ENCODE assay signal across 9 cellular contexts in the genomic region with DNA sequence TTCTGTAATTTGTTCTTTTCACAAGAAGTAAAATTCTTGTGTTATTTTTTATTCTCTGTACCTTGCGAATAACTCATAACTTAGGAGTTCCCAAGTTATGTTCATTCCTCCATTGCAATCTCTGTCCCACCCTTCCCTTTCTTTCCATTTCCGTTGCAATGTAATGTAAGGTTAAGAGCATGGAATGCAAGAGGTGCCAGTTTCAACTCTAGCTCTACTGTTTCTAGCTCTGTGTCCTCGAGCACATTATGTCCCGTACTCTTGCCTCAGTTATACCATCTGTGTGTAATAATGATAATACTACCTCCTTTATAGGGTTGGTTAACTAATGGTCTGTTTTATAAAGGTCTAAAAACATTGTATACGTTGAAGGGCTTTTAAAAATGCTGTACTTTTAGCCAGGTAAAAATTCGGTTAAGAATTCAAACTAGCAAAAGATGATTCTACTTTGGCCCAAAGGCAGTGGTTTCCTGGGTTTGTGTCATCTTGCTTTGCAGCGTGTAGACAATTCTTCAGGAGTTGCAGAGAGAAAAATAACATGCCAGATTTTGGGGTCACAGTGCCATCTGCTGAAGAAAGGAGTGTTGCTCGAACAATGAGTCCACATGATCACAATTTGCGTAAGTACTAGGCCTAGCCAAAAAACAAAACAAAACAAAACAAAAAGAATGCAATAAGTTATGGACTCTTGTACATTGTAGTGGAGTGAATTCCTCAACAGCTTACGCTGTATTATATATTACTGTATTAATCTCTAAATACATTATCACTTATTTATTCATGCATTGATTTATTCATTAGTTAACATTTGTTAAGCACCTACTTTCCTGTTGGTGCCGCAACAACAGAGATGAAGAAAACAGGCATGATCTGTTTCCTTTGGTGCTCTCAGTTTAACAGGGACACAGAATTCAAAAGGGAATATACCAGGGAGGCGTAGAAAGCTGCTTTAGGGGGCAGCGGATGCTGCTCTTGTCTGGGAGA. TPM values are rescaled to one million over a fixed set of nuclear protein-coding genes. Genes with fewer than 3 reads are reported as not detected.
DNase-seq lines count a peak whose midpoint lies in the region; ATAC-seq, FAIRE-seq and TF ChIP-seq lines count a peak whose summit lies in the region.
"Had no signal": no experiment of that assay in that cellular context is flagged by ENCODE, and none has a peak within 500 bp of the region (broad histone marks: within the 10 kb centered on the region; RNA-seq: fewer than 3 reads in every experiment).

No MANE protein-coding gene starts in this region.

- H3K9me3 ChIP-seq in A549 (no peaks in the 10 kb centered on the region), OCI-LY7 (ENCODE audit: low read length) (no peaks in the 10 kb centered on the region), fibroblast of lung (ENCODE audit: control insufficient read depth, insufficient read depth, low read depth, low read length) (no peaks in the 10 kb centered on the region)

- POLR2A ChIA-PET in A549 (lab: Yijun Ruan, JAX) (no interaction called here), OCI-LY7 (lab: Charles Lee) (no interaction called here)

- TF ChIP-seq CTCF in A549 (IDR thresholded peaks at IDR 0.05) (peak; percentile 90), OCI-LY7 (conservative IDR thresholded peaks at IDR 0.05; ENCODE audit: low read length) (peak; percentile 61), fibroblast of lung (conservative IDR thresholded peaks at IDR 0.05 in 1 of 2, IDR thresholded peaks at IDR 0.05 in 1 of 2; ENCODE audit: low read depth in 1 of 2, low read length in 2 of 2) (peak; percentile 34 to 41)

- no peak for TF ChIP-seq EP300 in A549 (IDR thresholded peaks at IDR 0.05)

- H3K4me2 ChIP-seq in A549 (peak overlapping the region; percentile 30), OCI-LY7 (ENCODE audit: low read length) (no peak overlapping the region), fibroblast of lung (ENCODE audit: extremely low read depth, insufficient read depth, low read length) (no peak overlapping the region)

- peak; percentile 97 to 98 for TF ChIP-seq RAD21 in A549 (conservative IDR thresholded peaks at IDR 0.05 in 1 of 2, IDR thresholded peaks at IDR 0.05 in 1 of 2)

- H3K9me2 ChIP-seq in OCI-LY7 (ENCODE audit: insufficient read depth, low read length): no peaks in the 10 kb centered on the region

- peak; percentile 90 for FAIRE-seq in A549 (lab: Jason Lieb, UNC)
- FAIRE-seq: islet of Langerhans had no signal

- DNase-seq in A549 (ENCODE audit: low read depth in 1 of 2, low spot score in 1 of 2): peak; percentile 48 to 89
- DNase-seq in H4 (ENCODE audit: low spot score): peak; percentile 48
- DNase-seq in OCI-LY7 (ENCODE audit: low spot score): peak; percentile 21
- DNase-seq in fibroblast of lung (ENCODE audit: low read depth in 2 of 2): peak; percentile 60 to 74
- DNase-seq in NCI-H345 (lab: John Stamatoyannopoulos, UW): no peak
- DNase-seq in activated CD8-positive, alpha-beta memory T cell treated with anti-CD3 and anti-CD28 coated beads, Interleukin-2, amount 50 U/mL, for 4 hours: no peak
- DNase-seq in stimulated activated naive CD4-positive, alpha-beta T cell (lab: John Stamatoyannopoulos, UW): no peak

- H3K27ac ChIP-seq in A549: peak overlapping the region; percentile 64 to 84
- H3K27ac ChIP-seq in OCI-LY7 (ENCODE audit: low read depth, low read length, poor library complexity, severe bottlenecking): no peak overlapping the region
- no peak overlapping the region for H3K27ac ChIP-seq in fibroblast of lung (ENCODE audit: insufficient read depth, low read length)

- H3K27me3 ChIP-seq in fibroblast of lung (ENCODE audit: control insufficient read depth, insufficient read depth, low read length): no peaks in the 10 kb centered on the region

- H4K20me1 ChIP-seq in OCI-LY7 (ENCODE audit: insufficient read depth, low read length): no peaks in the 10 kb centered on the region
- H4K20me1 ChIP-seq in fibroblast of lung (ENCODE audit: control insufficient read depth, extremely low read depth, insufficient read depth, low read length): no peaks in the 10 kb centered on the region

- H3K9ac ChIP-seq in fibroblast of lung (ENCODE audit: insufficient read depth, low read length): no peak overlapping the region

- H3K4me3 ChIP-seq in A549 (no peak overlapping the region), OCI-LY7 (ENCODE audit: low read depth, low read length, poor library complexity, severe bottlenecking) (no peak overlapping the region), fibroblast of lung (replicated peaks in 1 of 4; ENCODE audit: control extremely low read depth in 1 of 4, insufficient read depth in 1 of 4, low read depth in 3 of 4, low read length in 4 of 4) (no peak overlapping the region)

- no peak for TF ChIP-seq POLR2A in A549 (IDR thresholded peaks at IDR 0.05; ENCODE audit: low read length)

- ATAC-seq in A549 (peak; percentile 64 to 73; a peak in 5 of 6 replicates), HG03571 (IDR thresholded peaks at IDR 0.05; ENCODE audit: unreplicated experiment) (no peak)

- H3K79me2 ChIP-seq in OCI-LY7 (ENCODE audit: insufficient read depth, low read depth, low read length) (no peaks in the 10 kb centered on the region), fibroblast of lung (ENCODE audit: control insufficient read depth, insufficient read depth, low read length) (no peaks in the 10 kb centered on the region)

- BruUV-seq in OCI-LY7 (replicated peaks; lab: Mats Ljungman, UMichigan): no TSS peak

- H3K36me3 ChIP-seq in OCI-LY7 (ENCODE audit: insufficient read depth, low read length): no peaks in the 10 kb centered on the region
- no peaks in the 10 kb centered on the region for H3K36me3 ChIP-seq in fibroblast of lung (ENCODE audit: control insufficient read depth, insufficient read depth, low read length)

- H3K4me1 ChIP-seq in A549: peaks cover 44% of the 10 kb centered on the region
- H3K4me1 ChIP-seq in OCI-LY7 (ENCODE audit: insufficient read depth, low read length, poor library complexity, severe bottlenecking): peaks cover 11% of the 10 kb centered on the region
- no peaks in the 10 kb centered on the region for H3K4me1 ChIP-seq in fibroblast of lung (ENCODE audit: control insufficient read depth, extremely low read depth, insufficient read depth, low read length)

- CTCF ChIA-PET in A549 (lab: Yijun Ruan, JAX): interaction anchor here (0.7 to 15.6 kb wide), 27 partner anchors 10 to 562 kb away, joined by 3 to 655 read pairs (median 6); a partner anchor contains a TSS
- CTCF ChIA-PET in OCI-LY7 (lab: Charles Lee; ENCODE audit: unreplicated experiment): interaction anchor here (1.5 kb wide), 1 partner anchor 92 kb away, joined by 5 read pairs; no protein-coding TSS in a partner anchor

- intact Hi-C loops in OCI-LY7 (cut with micrococcal nuclease; ENCODE audit: unreplicated experiment): loop anchor here (10.0 kb wide), 1 partner anchor 223 kb away; no protein-coding TSS in a partner anchor

- WGBS in A549 (ENCODE audit: missing lambda C conversion rate): 50% methylated on average over 13 of the region's 13 CpGs

- H2AFZ ChIP-seq in OCI-LY7 (ENCODE audit: low read length): no peak overlapping the region
- no peak overlapping the region for H2AFZ ChIP-seq in fibroblast of lung (ENCODE audit: low read length)

TF ChIP-seq in A549, 52 proteins besides CTCF, POLR2A, EP300 and RAD21 (continues in another document):
- TF ChIP-seq MYC (IDR thresholded peaks at IDR 0.05; ENCODE audit: borderline replicate concordance, low read length) (0 out of 2 replicates have a peak, but pooled peaks have one; percentile 7), HDAC2 (IDR thresholded peaks at IDR 0.05) (no peak), RARB (CRISPR knock-in tag; IDR thresholded peaks at IDR 0.05) (no peak), MAFK (IDR thresholded peaks at IDR 0.05; ENCODE audit: partially characterized antibody) (no peak), NFE2L2 (conservative IDR thresholded peaks at IDR 0.05; ENCODE audit: low read length) (no peak), JUN (IDR thresholded peaks at IDR 0.05) (peak in 1 of 2 experiments; percentile 36; a peak in 1 of 5 replicates), HOXB5 (CRISPR knock-in tag; IDR thresholded peaks at IDR 0.05) (0 out of 2 replicates have a peak, but pooled peaks have one; percentile 27)
- TF ChIP-seq, protein P1, sequence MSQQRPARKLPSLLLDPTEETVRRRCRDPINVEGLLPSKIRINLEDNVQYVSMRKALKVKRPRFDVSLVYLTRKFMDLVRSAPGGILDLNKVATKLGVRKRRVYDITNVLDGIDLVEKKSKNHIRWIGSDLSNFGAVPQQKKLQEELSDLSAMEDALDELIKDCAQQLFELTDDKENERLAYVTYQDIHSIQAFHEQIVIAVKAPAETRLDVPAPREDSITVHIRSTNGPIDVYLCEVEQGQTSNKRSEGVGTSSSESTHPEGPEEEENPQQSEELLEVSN (IDR thresholded peaks at IDR 0.05; ENCODE audit: borderline replicate concordance, low read depth): no peak

RNA-seq across cellular contexts. Expression of a gene that starts 10.0 kb away (rescaled TPM):
- polyA plus RNA-seq in A549 (2011; rRNA removed) (78.7 and 146 TPM in 2 replicates), A549 (2017; fragmentation: RNase III; extraction: RNeasy Plus Mini Kit Qiagen cat#74134 plus additional on column Dnase treatment) (140 to 155 TPM (median 149 TPM) in 3 replicates), fibroblast of lung (59.7 and 87.0 TPM in 2 replicates)
- polyA plus RNA-seq in A549 (2012; cell fraction: cytosol; rRNA removed): 41.3 and 60.1 TPM in 2 replicates
- polyA plus RNA-seq in A549 (2012; cell fraction: nucleus; rRNA removed): 6.3 and 11.7 TPM in 2 replicates
- polyA minus RNA-seq in A549 (2011; rRNA and poly(A)+ RNA removed): 3.5 and 13.3 TPM in 2 replicates
- 147 and 169 TPM in 2 replicates for total RNA-seq in H4 (2014; rRNA removed; shearing (Covaris generic))
- total RNA-seq in OCI-LY7 (2014; rRNA removed; shearing (Covaris generic)): 40.7 and 52.5 TPM in 2 replicates
- total RNA-seq in OCI-LY7 (2022) (29.7 and 36.8 TPM in 2 replicates), fibroblast of lung (86.7 and 148 TPM in 2 replicates)
- 38.7 and 68.6 TPM in 2 replicates for polyA plus RNA-seq in fibroblast of lung (2012)
- 0.19 TPM in 1 of 2 replicates, not detected in the other for polyA minus RNA-seq in fibroblast of lung (ENCODE audit: low replicate concordance)

RNA-seq across cellular contexts. Expression of a gene that starts 24.1 kb away (rescaled TPM):
- polyA plus RNA-seq in A549 (2011; rRNA removed) (1,617 and 1,630 TPM in 2 replicates), A549 (2017; fragmentation: RNase III; extraction: RNeasy Plus Mini Kit Qiagen cat#74134 plus additional on column Dnase treatment) (623 to 738 TPM (median 722 TPM) in 3 replicates), fibroblast of lung (not detected in 2 replicates)
- polyA plus RNA-seq in A549 (2012; cell fraction: cytosol; rRNA removed): 456 and 584 TPM in 2 replicates
- 1,301 and 1,335 TPM in 2 replicates for polyA plus RNA-seq in A549 (2012; cell fraction: nucleus; rRNA removed)
- 4,726 and 5,326 TPM in 2 replicates for polyA minus RNA-seq in A549 (2011; rRNA and poly(A)+ RNA removed)
- 0.95 TPM in 1 of 2 replicates, not detected in the other for total RNA-seq in H4 (2014; rRNA removed; shearing (Covaris generic))
- not detected in 2 replicates for total RNA-seq in OCI-LY7 (2014; rRNA removed; shearing (Covaris generic))
- total RNA-seq in OCI-LY7 (2022) (not detected in 2 replicates), fibroblast of lung (0.26 TPM in 1 of 2 replicates, not detected in the other)
- not detected in 2 replicates for polyA plus RNA-seq in fibroblast of lung (2012)
- polyA minus RNA-seq in fibroblast of lung (ENCODE audit: low replicate concordance): not detected in 2 replicates

Comparison
In these comparisons a context has a peak if more than half of its experiments do, and no peak if none do; other contexts are left out.
1. DNase-seq: peak in A549 (2 of 2), H4 (single experiment), OCI-LY7 (single experiment) and fibroblast of lung (2 of 2); none in NCI-H345 (single experiment), activated CD8-positive, alpha-beta memory T cell treated with anti-CD3 and anti-CD28 coated beads, Interleukin-2, amount 50 U/mL, for 4 hours (single experiment) and stimulated activated naive CD4-positive, alpha-beta T cell (0 of 6).
2. H3K27ac ChIP-seq: peak in A549 (2 of 2); none in OCI-LY7 (single experiment) and fibroblast of lung (single experiment).
3. CTCF ChIP-seq: peak in every context shown above with its lines; median percentile 90 in A549; 61 in OCI-LY7; 38 in fibroblast of lung.